1 cellular context compared by ENCODE assay signal in genomic region chr15:56916825-56917477, GRCh38.
TF ChIP-seq lines count a peak whose summit lies in the region.

No MANE protein-coding gene starts in this region.

TF ChIP-seq in K562, 482 proteins besides CTCF, POLR2A, EP300 and RAD21 (continued from another document and continues in another):
- TF ChIP-seq ZKSCAN8 (CRISPR knock-in tag; IDR thresholded peaks at IDR 0.05) (no peak), E4F1 (CRISPR knock-in tag; IDR thresholded peaks at IDR 0.05; ENCODE audit: borderline replicate concordance) (no peak), SAFB2 (IDR thresholded peaks at IDR 0.05; ENCODE audit: borderline replicate concordance, low read depth, low read length, severe bottlenecking) (no peak), SMARCB1 (IDR thresholded peaks at IDR 0.05; ENCODE audit: insufficient read length, low read depth) (peak; percentile 68), ZNF584 (CRISPR knock-in tag; IDR thresholded peaks at IDR 0.05; ENCODE audit: low read depth) (no peak), RBM39 (optimal IDR thresholded peaks at IDR 0.05; ENCODE audit: low read depth, low read length) (no peak), JUND (IDR thresholded peaks at IDR 0.05; ENCODE audit: borderline replicate concordance, low read depth, low read length) (peak; percentile 88), JUND (tag; IDR thresholded peaks at IDR 0.05; ENCODE audit: borderline replicate concordance, low read depth, low read length) (peak; percentile 79; the same call in 1 of the 3 replicates), SRSF1 (IDR thresholded peaks at IDR 0.05; ENCODE audit: low read depth, low read length) (no peak), THAP12 (CRISPR knock-in tag; IDR thresholded peaks at IDR 0.05) (no peak), ZNF696 (CRISPR knock-in tag; conservative IDR thresholded peaks at IDR 0.05) (no peak), RBM25 (IDR thresholded peaks at IDR 0.05; ENCODE audit: low read depth, low read length, severe bottlenecking) (no peak), FOXK2 (conservative IDR thresholded peaks at IDR 0.05 in 1 of 2, IDR thresholded peaks at IDR 0.05 in 1 of 2; ENCODE audit: low read depth in 2 of 2) (peak; percentile 82 to 83), ZNF77 (CRISPR knock-in tag; IDR thresholded peaks at IDR 0.05) (no peak), CBFA2T3 (IDR thresholded peaks at IDR 0.05) (peak; percentile 56), PYGO2 (tag; IDR thresholded peaks at IDR 0.05) (no peak), YBX1 (IDR thresholded peaks at IDR 0.05) (no peak), GTF2F1 (IDR thresholded peaks at IDR 0.05; ENCODE audit: low read depth, low read length) (no peak), CBX8 (IDR thresholded peaks at IDR 0.05; ENCODE audit: borderline replicate concordance, extremely low read depth, low read depth, low read length, poor library complexity, severe bottlenecking) (no peak), LARP7 (IDR thresholded peaks at IDR 0.05) (no peak), SRF (CRISPR knock-in tag; IDR thresholded peaks at IDR 0.05) (no peak), E2F3 (CRISPR knock-in tag; IDR thresholded peaks at IDR 0.05) (no peak), ZBTB9 (CRISPR knock-in tag; IDR thresholded peaks at IDR 0.05) (no peak), CUX1 (CRISPR knock-in tag; IDR thresholded peaks at IDR 0.05) (no peak), ZNF79 (CRISPR knock-in tag; IDR thresholded peaks at IDR 0.05; ENCODE audit: low read depth) (no peak), ETV1 (tag; conservative IDR thresholded peaks at IDR 0.05; ENCODE audit: low read depth) (no peak), ZBTB26 (CRISPR knock-in tag; IDR thresholded peaks at IDR 0.05) (no peak), ATF7 (IDR thresholded peaks at IDR 0.05) (no peak), RBFOX2 (IDR thresholded peaks at IDR 0.05; ENCODE audit: low read depth, low read length) (no peak), ARID3B (CRISPR knock-in tag; IDR thresholded peaks at IDR 0.05; ENCODE audit: borderline replicate concordance) (no peak), CBX5 (IDR thresholded peaks at IDR 0.05; ENCODE audit: borderline replicate concordance, low read depth) (peak; percentile 86; the same call in 1 of the 2 replicates), DDX20 (tag; IDR thresholded peaks at IDR 0.05; ENCODE audit: low read depth) (no peak), XRCC3 (IDR thresholded peaks at IDR 0.05) (no peak), NR2F6 (CRISPR knock-in tag; IDR thresholded peaks at IDR 0.05) (no peak), CEBPZ (IDR thresholded peaks at IDR 0.05; ENCODE audit: borderline replicate concordance, low read depth, low read length) (no peak), ZNF764 (CRISPR knock-in tag; IDR thresholded peaks at IDR 0.05; ENCODE audit: low read depth) (no peak), ZBTB5 (IDR thresholded peaks at IDR 0.05) (no peak), HSF4 (CRISPR knock-in tag; IDR thresholded peaks at IDR 0.05; ENCODE audit: borderline replicate concordance) (no peak), SMAD2 (IDR thresholded peaks at IDR 0.05; ENCODE audit: low read depth, low read length) (no peak), ARID1B (IDR thresholded peaks at IDR 0.05) (peak; percentile 77), ZNF217 (CRISPR knock-in tag; IDR thresholded peaks at IDR 0.05) (no peak), HLTF (IDR thresholded peaks at IDR 0.05) (no peak), MBD1 (CRISPR knock-in tag; IDR thresholded peaks at IDR 0.05) (no peak)
